1 cellular context compared by ENCODE assay signal in the genomic region with DNA sequence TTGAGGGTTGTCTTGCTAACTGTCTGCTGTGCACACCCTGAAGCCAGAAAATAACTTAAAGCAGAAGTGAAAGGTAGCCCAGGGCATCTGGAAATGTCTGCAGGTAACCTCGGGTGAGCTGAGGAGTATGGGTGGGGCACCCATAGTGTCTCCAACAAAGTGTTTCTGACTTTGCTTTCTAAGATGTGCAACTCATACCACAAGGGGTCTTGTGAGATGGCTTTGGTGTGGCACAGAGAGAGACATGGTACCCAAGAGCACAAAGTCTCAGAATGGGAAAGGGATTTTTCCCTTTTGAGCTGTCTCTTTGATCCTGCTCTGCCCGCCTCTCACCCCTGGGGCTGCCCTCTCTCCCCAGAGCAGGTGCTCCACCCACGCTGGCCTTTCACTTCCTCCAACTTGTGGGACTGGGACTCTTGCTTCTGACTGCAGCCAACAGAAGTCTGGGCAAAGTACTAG.
A peak's percentile ranks its signal among the peaks of the same experiment; 100 is the strongest.
TF ChIP-seq lines count a peak whose summit lies in the region.

No MANE protein-coding gene starts in this region.

TF ChIP-seq in HepG2, 621 proteins besides CTCF, POLR2A, EP300 and RAD21 (continued from another document and continues in another):
- TF ChIP-seq ZNF292 (CRISPR knock-in tag; IDR thresholded peaks at IDR 0.05; ENCODE audit: borderline replicate concordance, low read depth) (peak; percentile 80; the same call in 1 of the 2 replicates), REPIN1 (CRISPR knock-in tag; IDR thresholded peaks at IDR 0.05; ENCODE audit: borderline replicate concordance, low read depth) (0 out of 2 replicates have a peak, but pooled peaks have one; percentile 30), ASH2L (IDR thresholded peaks at IDR 0.05; ENCODE audit: insufficient read length, low read depth, low read length) (no peak), GATAD2A (CRISPR knock-in tag; IDR thresholded peaks at IDR 0.05) (0 out of 2 replicates have a peak, but pooled peaks have one; percentile 20), RARA (CRISPR knock-in tag; IDR thresholded peaks at IDR 0.05) (peak; percentile 35; the same call in 1 of the 2 replicates), ZNF713 (CRISPR knock-in tag; IDR thresholded peaks at IDR 0.05) (no peak), ZNF251 (CRISPR knock-in tag; IDR thresholded peaks at IDR 0.05) (no peak), NR2F6 (IDR thresholded peaks at IDR 0.05) (peak; percentile 46), NR2F6 (CRISPR knock-in tag; IDR thresholded peaks at IDR 0.05) (peak; percentile 74), DMAP1 (CRISPR knock-in tag; IDR thresholded peaks at IDR 0.05) (no peak), SALL1 (CRISPR knock-in tag; IDR thresholded peaks at IDR 0.05) (peak; percentile 49; the same call in 1 of the 2 replicates), CCAR2 (optimal IDR thresholded peaks at IDR 0.05; ENCODE audit: low read depth, low read length) (no peak), SALL2 (CRISPR knock-in tag; IDR thresholded peaks at IDR 0.05) (no peak), GFI1 (CRISPR knock-in tag; IDR thresholded peaks at IDR 0.05; ENCODE audit: borderline replicate concordance) (no peak), ZNF224 (CRISPR knock-in tag; IDR thresholded peaks at IDR 0.05) (no peak), ERF (CRISPR knock-in tag; IDR thresholded peaks at IDR 0.05) (0 out of 2 replicates have a peak, but pooled peaks have one; percentile 30), IKZF1 (IDR thresholded peaks at IDR 0.05) (no peak), RXRB (CRISPR knock-in tag; IDR thresholded peaks at IDR 0.05; ENCODE audit: borderline replicate concordance) (peak; percentile 57; the same call in 1 of the 2 replicates), TRIM24 (CRISPR knock-in tag; IDR thresholded peaks at IDR 0.05) (no peak), FOXA3 (CRISPR knock-in tag; IDR thresholded peaks at IDR 0.05) (0 out of 2 replicates have a peak, but pooled peaks have one; percentile 25), PHF21A (CRISPR knock-in tag; IDR thresholded peaks at IDR 0.05) (peak; percentile 62; the same call in 1 of the 2 replicates), SP5 (CRISPR knock-in tag; IDR thresholded peaks at IDR 0.05; ENCODE audit: borderline replicate concordance, low read depth) (peak; percentile 95), SOX6 (IDR thresholded peaks at IDR 0.05) (no peak), SOX6 (CRISPR knock-in tag; IDR thresholded peaks at IDR 0.05) (peak; percentile 57), ONECUT2 (CRISPR knock-in tag; IDR thresholded peaks at IDR 0.05) (no peak), ZNF788 (CRISPR knock-in tag; IDR thresholded peaks at IDR 0.05; ENCODE audit: borderline replicate concordance) (peak; percentile 55; the same call in 1 of the 2 replicates), ZNF644 (CRISPR knock-in tag; IDR thresholded peaks at IDR 0.05; ENCODE audit: low read depth) (peak; percentile 74), RBM22 (optimal IDR thresholded peaks at IDR 0.05; ENCODE audit: low read length) (no peak), HDAC2 (CRISPR knock-in tag; IDR thresholded peaks at IDR 0.05) (peak; percentile 45), ZNF337 (CRISPR knock-in tag; IDR thresholded peaks at IDR 0.05; ENCODE audit: borderline replicate concordance, low read depth) (no peak; the same call in 1 of the 2 replicates), PHB2 (IDR thresholded peaks at IDR 0.05; ENCODE audit: partially characterized antibody) (no peak)
- TF ChIP-seq, protein P1, sequence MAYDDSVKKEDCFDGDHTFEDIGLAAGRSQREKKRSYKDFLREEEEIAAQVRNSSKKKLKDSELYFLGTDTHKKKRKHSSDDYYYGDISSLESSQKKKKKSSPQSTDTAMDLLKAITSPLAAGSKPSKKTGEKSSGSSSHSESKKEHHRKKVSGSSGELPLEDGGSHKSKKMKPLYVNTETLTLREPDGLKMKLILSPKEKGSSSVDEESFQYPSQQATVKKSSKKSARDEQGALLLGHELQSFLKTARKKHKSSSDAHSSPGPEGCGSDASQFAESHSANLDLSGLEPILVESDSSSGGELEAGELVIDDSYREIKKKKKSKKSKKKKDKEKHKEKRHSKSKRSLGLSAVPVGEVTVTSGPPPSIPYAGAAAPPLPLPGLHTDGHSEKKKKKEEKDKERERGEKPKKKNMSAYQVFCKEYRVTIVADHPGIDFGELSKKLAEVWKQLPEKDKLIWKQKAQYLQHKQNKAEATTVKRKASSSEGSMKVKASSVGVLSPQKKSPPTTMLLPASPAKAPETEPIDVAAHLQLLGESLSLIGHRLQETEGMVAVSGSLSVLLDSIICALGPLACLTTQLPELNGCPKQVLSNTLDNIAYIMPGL (CRISPR knock-in tag; IDR thresholded peaks at IDR 0.05; ENCODE audit: borderline replicate concordance in 1 of 2, low read depth in 1 of 2) = peak in 1 of 2 experiments; percentile 24; a peak in 1 of 4 replicates
- TF ChIP-seq, protein P2, sequence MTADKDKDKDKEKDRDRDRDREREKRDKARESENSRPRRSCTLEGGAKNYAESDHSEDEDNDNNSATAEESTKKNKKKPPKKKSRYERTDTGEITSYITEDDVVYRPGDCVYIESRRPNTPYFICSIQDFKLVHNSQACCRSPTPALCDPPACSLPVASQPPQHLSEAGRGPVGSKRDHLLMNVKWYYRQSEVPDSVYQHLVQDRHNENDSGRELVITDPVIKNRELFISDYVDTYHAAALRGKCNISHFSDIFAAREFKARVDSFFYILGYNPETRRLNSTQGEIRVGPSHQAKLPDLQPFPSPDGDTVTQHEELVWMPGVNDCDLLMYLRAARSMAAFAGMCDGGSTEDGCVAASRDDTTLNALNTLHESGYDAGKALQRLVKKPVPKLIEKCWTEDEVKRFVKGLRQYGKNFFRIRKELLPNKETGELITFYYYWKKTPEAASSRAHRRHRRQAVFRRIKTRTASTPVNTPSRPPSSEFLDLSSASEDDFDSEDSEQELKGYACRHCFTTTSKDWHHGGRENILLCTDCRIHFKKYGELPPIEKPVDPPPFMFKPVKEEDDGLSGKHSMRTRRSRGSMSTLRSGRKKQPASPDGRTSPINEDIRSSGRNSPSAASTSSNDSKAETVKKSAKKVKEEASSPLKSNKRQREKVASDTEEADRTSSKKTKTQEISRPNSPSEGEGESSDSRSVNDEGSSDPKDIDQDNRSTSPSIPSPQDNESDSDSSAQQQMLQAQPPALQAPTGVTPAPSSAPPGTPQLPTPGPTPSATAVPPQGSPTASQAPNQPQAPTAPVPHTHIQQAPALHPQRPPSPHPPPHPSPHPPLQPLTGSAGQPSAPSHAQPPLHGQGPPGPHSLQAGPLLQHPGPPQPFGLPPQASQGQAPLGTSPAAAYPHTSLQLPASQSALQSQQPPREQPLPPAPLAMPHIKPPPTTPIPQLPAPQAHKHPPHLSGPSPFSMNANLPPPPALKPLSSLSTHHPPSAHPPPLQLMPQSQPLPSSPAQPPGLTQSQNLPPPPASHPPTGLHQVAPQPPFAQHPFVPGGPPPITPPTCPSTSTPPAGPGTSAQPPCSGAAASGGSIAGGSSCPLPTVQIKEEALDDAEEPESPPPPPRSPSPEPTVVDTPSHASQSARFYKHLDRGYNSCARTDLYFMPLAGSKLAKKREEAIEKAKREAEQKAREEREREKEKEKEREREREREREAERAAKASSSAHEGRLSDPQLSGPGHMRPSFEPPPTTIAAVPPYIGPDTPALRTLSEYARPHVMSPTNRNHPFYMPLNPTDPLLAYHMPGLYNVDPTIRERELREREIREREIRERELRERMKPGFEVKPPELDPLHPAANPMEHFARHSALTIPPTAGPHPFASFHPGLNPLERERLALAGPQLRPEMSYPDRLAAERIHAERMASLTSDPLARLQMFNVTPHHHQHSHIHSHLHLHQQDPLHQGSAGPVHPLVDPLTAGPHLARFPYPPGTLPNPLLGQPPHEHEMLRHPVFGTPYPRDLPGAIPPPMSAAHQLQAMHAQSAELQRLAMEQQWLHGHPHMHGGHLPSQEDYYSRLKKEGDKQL (CRISPR knock-in tag; IDR thresholded peaks at IDR 0.05; ENCODE audit: low read depth) = no peak
- TF ChIP-seq, protein P3, sequence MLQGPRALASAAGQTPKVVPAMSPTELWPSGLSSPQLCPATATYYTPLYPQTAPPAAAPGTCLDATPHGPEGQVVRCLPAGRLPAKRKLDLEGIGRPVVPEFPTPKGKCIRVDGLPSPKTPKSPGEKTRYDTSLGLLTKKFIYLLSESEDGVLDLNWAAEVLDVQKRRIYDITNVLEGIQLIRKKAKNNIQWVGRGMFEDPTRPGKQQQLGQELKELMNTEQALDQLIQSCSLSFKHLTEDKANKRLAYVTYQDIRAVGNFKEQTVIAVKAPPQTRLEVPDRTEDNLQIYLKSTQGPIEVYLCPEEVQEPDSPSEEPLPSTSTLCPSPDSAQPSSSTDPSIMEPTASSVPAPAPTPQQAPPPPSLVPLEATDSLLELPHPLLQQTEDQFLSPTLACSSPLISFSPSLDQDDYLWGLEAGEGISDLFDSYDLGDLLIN (CRISPR knock-in tag; IDR thresholded peaks at IDR 0.05; ENCODE audit: borderline replicate concordance) = no peak
- TF ChIP-seq, protein P4, sequence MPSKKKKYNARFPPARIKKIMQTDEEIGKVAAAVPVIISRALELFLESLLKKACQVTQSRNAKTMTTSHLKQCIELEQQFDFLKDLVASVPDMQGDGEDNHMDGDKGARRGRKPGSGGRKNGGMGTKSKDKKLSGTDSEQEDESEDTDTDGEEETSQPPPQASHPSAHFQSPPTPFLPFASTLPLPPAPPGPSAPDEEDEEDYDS (CRISPR knock-in tag; IDR thresholded peaks at IDR 0.05) = peak; percentile 41; the same call in 1 of the 2 replicates
- TF ChIP-seq, protein P5, sequence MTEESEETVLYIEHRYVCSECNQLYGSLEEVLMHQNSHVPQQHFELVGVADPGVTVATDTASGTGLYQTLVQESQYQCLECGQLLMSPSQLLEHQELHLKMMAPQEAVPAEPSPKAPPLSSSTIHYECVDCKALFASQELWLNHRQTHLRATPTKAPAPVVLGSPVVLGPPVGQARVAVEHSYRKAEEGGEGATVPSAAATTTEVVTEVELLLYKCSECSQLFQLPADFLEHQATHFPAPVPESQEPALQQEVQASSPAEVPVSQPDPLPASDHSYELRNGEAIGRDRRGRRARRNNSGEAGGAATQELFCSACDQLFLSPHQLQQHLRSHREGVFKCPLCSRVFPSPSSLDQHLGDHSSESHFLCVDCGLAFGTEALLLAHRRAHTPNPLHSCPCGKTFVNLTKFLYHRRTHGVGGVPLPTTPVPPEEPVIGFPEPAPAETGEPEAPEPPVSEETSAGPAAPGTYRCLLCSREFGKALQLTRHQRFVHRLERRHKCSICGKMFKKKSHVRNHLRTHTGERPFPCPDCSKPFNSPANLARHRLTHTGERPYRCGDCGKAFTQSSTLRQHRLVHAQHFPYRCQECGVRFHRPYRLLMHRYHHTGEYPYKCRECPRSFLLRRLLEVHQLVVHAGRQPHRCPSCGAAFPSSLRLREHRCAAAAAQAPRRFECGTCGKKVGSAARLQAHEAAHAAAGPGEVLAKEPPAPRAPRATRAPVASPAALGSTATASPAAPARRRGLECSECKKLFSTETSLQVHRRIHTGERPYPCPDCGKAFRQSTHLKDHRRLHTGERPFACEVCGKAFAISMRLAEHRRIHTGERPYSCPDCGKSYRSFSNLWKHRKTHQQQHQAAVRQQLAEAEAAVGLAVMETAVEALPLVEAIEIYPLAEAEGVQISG (CRISPR knock-in tag; IDR thresholded peaks at IDR 0.05) = 0 out of 2 replicates have a peak, but pooled peaks have one; percentile 31
- TF ChIP-seq, protein P6, sequence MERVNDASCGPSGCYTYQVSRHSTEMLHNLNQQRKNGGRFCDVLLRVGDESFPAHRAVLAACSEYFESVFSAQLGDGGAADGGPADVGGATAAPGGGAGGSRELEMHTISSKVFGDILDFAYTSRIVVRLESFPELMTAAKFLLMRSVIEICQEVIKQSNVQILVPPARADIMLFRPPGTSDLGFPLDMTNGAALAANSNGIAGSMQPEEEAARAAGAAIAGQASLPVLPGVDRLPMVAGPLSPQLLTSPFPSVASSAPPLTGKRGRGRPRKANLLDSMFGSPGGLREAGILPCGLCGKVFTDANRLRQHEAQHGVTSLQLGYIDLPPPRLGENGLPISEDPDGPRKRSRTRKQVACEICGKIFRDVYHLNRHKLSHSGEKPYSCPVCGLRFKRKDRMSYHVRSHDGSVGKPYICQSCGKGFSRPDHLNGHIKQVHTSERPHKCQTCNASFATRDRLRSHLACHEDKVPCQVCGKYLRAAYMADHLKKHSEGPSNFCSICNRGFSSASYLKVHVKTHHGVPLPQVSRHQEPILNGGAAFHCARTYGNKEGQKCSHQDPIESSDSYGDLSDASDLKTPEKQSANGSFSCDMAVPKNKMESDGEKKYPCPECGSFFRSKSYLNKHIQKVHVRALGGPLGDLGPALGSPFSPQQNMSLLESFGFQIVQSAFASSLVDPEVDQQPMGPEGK (CRISPR knock-in tag; IDR thresholded peaks at IDR 0.05) = peak; percentile 71
- TF ChIP-seq, protein P7, sequence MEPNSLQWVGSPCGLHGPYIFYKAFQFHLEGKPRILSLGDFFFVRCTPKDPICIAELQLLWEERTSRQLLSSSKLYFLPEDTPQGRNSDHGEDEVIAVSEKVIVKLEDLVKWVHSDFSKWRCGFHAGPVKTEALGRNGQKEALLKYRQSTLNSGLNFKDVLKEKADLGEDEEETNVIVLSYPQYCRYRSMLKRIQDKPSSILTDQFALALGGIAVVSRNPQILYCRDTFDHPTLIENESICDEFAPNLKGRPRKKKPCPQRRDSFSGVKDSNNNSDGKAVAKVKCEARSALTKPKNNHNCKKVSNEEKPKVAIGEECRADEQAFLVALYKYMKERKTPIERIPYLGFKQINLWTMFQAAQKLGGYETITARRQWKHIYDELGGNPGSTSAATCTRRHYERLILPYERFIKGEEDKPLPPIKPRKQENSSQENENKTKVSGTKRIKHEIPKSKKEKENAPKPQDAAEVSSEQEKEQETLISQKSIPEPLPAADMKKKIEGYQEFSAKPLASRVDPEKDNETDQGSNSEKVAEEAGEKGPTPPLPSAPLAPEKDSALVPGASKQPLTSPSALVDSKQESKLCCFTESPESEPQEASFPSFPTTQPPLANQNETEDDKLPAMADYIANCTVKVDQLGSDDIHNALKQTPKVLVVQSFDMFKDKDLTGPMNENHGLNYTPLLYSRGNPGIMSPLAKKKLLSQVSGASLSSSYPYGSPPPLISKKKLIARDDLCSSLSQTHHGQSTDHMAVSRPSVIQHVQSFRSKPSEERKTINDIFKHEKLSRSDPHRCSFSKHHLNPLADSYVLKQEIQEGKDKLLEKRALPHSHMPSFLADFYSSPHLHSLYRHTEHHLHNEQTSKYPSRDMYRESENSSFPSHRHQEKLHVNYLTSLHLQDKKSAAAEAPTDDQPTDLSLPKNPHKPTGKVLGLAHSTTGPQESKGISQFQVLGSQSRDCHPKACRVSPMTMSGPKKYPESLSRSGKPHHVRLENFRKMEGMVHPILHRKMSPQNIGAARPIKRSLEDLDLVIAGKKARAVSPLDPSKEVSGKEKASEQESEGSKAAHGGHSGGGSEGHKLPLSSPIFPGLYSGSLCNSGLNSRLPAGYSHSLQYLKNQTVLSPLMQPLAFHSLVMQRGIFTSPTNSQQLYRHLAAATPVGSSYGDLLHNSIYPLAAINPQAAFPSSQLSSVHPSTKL (CRISPR knock-in tag; IDR thresholded peaks at IDR 0.05) = peak; percentile 32; the same call in 1 of the 2 replicates
- TF ChIP-seq, protein P8, sequence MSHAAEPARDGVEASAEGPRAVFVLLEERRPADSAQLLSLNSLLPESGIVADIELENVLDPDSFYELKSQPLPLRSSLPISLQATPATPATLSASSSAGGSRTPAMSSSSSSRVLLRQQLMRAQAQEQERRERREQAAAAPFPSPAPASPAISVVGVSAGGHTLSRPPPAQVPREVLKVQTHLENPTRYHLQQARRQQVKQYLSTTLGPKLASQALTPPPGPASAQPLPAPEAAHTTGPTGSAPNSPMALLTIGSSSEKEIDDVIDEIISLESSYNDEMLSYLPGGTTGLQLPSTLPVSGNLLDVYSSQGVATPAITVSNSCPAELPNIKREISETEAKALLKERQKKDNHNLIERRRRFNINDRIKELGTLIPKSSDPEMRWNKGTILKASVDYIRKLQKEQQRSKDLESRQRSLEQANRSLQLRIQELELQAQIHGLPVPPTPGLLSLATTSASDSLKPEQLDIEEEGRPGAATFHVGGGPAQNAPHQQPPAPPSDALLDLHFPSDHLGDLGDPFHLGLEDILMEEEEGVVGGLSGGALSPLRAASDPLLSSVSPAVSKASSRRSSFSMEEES (CRISPR knock-in tag; IDR thresholded peaks at IDR 0.05) = peak; percentile 24; the same call in 1 of the 2 replicates
